In genomic region chr1:115674011-115674410, GRCh38 we compare ENCODE assay signal across 21 cellular contexts. TPM values are rescaled to one million over a fixed set of nuclear protein-coding genes. Genes with fewer than 3 reads are reported as not detected.
DNase-seq lines count a peak whose midpoint lies in the region; ATAC-seq, FAIRE-seq and TF ChIP-seq lines count a peak whose summit lies in the region.
"Had no signal": no experiment of that assay in that cellular context is flagged by ENCODE, and none has a peak within 500 bp of the region (broad histone marks: within the 10 kb centered on the region; RNA-seq: fewer than 3 reads in every experiment).

No MANE protein-coding gene starts in this region.

- H3K36me3 ChIP-seq in Loucy (ENCODE audit: insufficient read depth, low read length): peaks cover 7% of the 10 kb centered on the region; the same call in 1 of the 2 replicates
- H3K36me3 ChIP-seq: BE2C had no signal

- no peak overlapping the region for H3K4me3 Mint-ChIP-seq in progenitor cell of endocrine pancreas (ENCODE audit: low read depth)
- H3K4me3 Mint-ChIP-seq: CD4-positive, alpha-beta memory T cell had no signal

- H3K4me1 ChIP-seq in Loucy (ENCODE audit: insufficient read depth, low read length, poor library complexity, severe bottlenecking): peaks cover 74% of the 10 kb centered on the region
- H3K4me1 ChIP-seq: BE2C had no signal

- ATAC-seq in HG03432 (IDR thresholded peaks at IDR 0.05; ENCODE audit: unreplicated experiment) (no peak), HG03354 (IDR thresholded peaks at IDR 0.05; ENCODE audit: poor library complexity, severe bottlenecking, unreplicated experiment) (no peak)
- ATAC-seq: SK-N-SH treated with all-trans-retinoic acid at 6 μM for 48 hours had no signal

- H3K27me3 ChIP-seq in Loucy (ENCODE audit: insufficient read depth, low read length, poor library complexity, severe bottlenecking): no peaks in the 10 kb centered on the region
- H3K27me3 ChIP-seq: BE2C had no signal

- no peaks in the 10 kb centered on the region for H3F3A ChIP-seq in Loucy (ENCODE audit: low read depth)

- no peaks in the 10 kb centered on the region for H3K9me3 ChIP-seq in Loucy (ENCODE audit: insufficient read depth, low read depth, low read length)
- H3K9me3 ChIP-seq: BE2C had no signal

- H3K9me2 ChIP-seq in Loucy (replicated peaks; ENCODE audit: low read depth, low read length): no peaks in the 10 kb centered on the region

- peaks cover 13% of the 10 kb centered on the region for H3K36me3 Mint-ChIP-seq in progenitor cell of endocrine pancreas (ENCODE audit: insufficient read depth)
- H3K36me3 Mint-ChIP-seq: CD4-positive, alpha-beta memory T cell had no signal

- peaks cover 39% of the 10 kb centered on the region for H3K4me1 Mint-ChIP-seq in progenitor cell of endocrine pancreas (ENCODE audit: low read depth)

- no peaks in the 10 kb centered on the region for H3K27me3 Mint-ChIP-seq in progenitor cell of endocrine pancreas
- H3K27me3 Mint-ChIP-seq: CD4-positive, alpha-beta memory T cell had no signal

- peaks cover 18% of the 10 kb centered on the region for H4K20me1 ChIP-seq in Loucy (ENCODE audit: insufficient read depth, low read length, poor library complexity, severe bottlenecking)

- TF ChIP-seq CTCF in Loucy (conservative IDR thresholded peaks at IDR 0.05; ENCODE audit: low read length) (no peak), progenitor cell of endocrine pancreas (IDR thresholded peaks at IDR 0.05; ENCODE audit: unreplicated experiment) (no peak)

- no peak overlapping the region for H2AFZ ChIP-seq in Loucy (ENCODE audit: low read length)

- H3K4me3 ChIP-seq in Loucy (ENCODE audit: low read length, poor library complexity, severe bottlenecking): peak overlapping the region; percentile 7

- H3K9me3 Mint-ChIP-seq in progenitor cell of endocrine pancreas (ENCODE audit: low read depth): no peaks in the 10 kb centered on the region

- FAIRE-seq in frontal cortex (lab: Jason Lieb, UNC): no peak
- FAIRE-seq: H54, RCC 7860 had no signal

- H3K4me2 ChIP-seq in Loucy (ENCODE audit: low read depth, low read length, poor library complexity, severe bottlenecking): peak overlapping the region; percentile 80

- peaks cover 91% of the 10 kb centered on the region for H3K79me2 ChIP-seq in Loucy (ENCODE audit: insufficient read depth, low read length)

- DNase-seq in NCI-H1417 (lab: John Stamatoyannopoulos, UW) (peak in 2 of 3 experiments; percentile 39 to 87), NCI-H1417 treated with DMSO at 0.1 percent for 48 hours (lab: John Stamatoyannopoulos, UW) (no peak), NCI-H524 treated with DMSO at 0.1 percent for 48 hours (lab: John Stamatoyannopoulos, UW) (peak; percentile 71), progenitor cell of endocrine pancreas (ENCODE audit: low spot score, unreplicated experiment) (no peak), frontal cortex (ENCODE audit: low spot score in 2 of 2) (no peak)
- DNase-seq: 8988T; BE2C; Calu3; CD4-positive, alpha-beta memory T cell; Kasumi-1; NCI-H2081 treated with DMSO at 0.1 percent for 48 hours; NCI-H446; NCI-H82; Right ventricle myocardium superior; T-helper 1 cell had no signal

- H3K27ac Mint-ChIP-seq in progenitor cell of endocrine pancreas: peak overlapping the region; percentile 90
- H3K27ac Mint-ChIP-seq: CD4-positive, alpha-beta memory T cell had no signal

- H3K9ac ChIP-seq in Loucy (ENCODE audit: low read depth, low read length, poor library complexity, severe bottlenecking): peak overlapping the region; percentile 10

RNA-seq across cellular contexts. Expression of gene VANGL1, which starts 32.2 kb away (rescaled TPM):
- total RNA-seq in progenitor cell of endocrine pancreas (22.9 and 25.8 TPM in 2 replicates), frontal cortex (2.9 TPM)

Comparison
In these comparisons a context has a peak if more than half of its experiments do, and no peak if none do; other contexts are left out.
1. DNase-seq: peak in NCI-H1417 (2 of 3) and NCI-H524 treated with DMSO at 0.1 percent for 48 hours (single experiment); none in NCI-H1417 treated with DMSO at 0.1 percent for 48 hours (single experiment), progenitor cell of endocrine pancreas (single experiment) and frontal cortex (0 of 2).